In genomic region chr20:15756001-15756400, GRCh38 we compare ENCODE assay signal across 21 cellular contexts.
DNase-seq lines count a peak whose midpoint lies in the region; ATAC-seq and TF ChIP-seq lines count a peak whose summit lies in the region.
"Had no signal": no experiment of that assay in that cellular context is flagged by ENCODE, and none has a peak within 500 bp of the region (broad histone marks: within the 10 kb centered on the region; RNA-seq: fewer than 3 reads in every experiment).

No MANE protein-coding gene starts in this region.

- no peak for TF ChIP-seq POLR2A in lower leg skin (IDR thresholded peaks at IDR 0.05)

- intact Hi-C loops in lower leg skin (cut with DNase I; ENCODE audit: low total_unique reads) = no loop called here

- ATAC-seq in GM21360 (IDR thresholded peaks at IDR 0.05; ENCODE audit: unreplicated experiment) = no peak
- ATAC-seq: GM23338, upper lobe of right lung had no signal

- no peak for TF ChIP-seq CTCF in lower leg skin (IDR thresholded peaks at IDR 0.05)

- no peak overlapping the region for H3K4me3 ChIP-seq in lower leg skin (ENCODE audit: low read depth, poor library complexity, severe bottlenecking)
- H3K4me3 ChIP-seq: GM23338, ovary, suprapubic skin, upper lobe of right lung had no signal

- WGBS in lower leg skin, 2 donors = 77 to 80% methylated on average over 2 of the region's 2 CpGs

- DNase-seq in NCI-H1417 (lab: John Stamatoyannopoulos, UW) (peak; percentile 12 to 69 (median 23)), NCI-H1417 treated with DMSO at 0.1 percent for 48 hours (lab: John Stamatoyannopoulos, UW) (no peak), NCI-H526 (lab: John Stamatoyannopoulos, UW) (peak; percentile 87 to 91), germinal center (ENCODE audit: low spot score) (peak; percentile 10), superior temporal gyrus (ENCODE audit: extremely low spot score) (peak; percentile 54), lower leg skin (ENCODE audit: low spot score in 2 of 2) (no peak)
- DNase-seq in activated CD4-positive, CD25-positive, alpha-beta regulatory T cell treated with anti-CD3 and anti-CD28 coated beads, Interleukin-2, amount 50 U/mL, for 72 hours = no peak
- DNase-seq: activated CD4-positive, alpha-beta T cell treated with anti-CD3 and anti-CD28 coated beads for 4 hours; amniotic stem cell; brain microvascular endothelial cell; CD4-positive, CD25-positive, alpha-beta regulatory T cell; NCI-H1092; NCI-H2107; ovary; retina; SHP77 treated with DMSO at 0.1 percent for 48 hours; stimulated activated naive B cell treated with anti-CD40 and anti-IgM and Interleukin-4, amounts not matched to agents 10 μg/mL and 1 μg/mL and 100 μg/mL, for 72 hours; upper lobe of right lung had no signal

Comparison
In these comparisons a context has a peak if more than half of its experiments do, and no peak if none do; other contexts are left out.
1. DNase-seq: peak in NCI-H1417 (3 of 3), NCI-H526 (2 of 2), germinal center (single experiment) and superior temporal gyrus (single experiment); none in NCI-H1417 treated with DMSO at 0.1 percent for 48 hours (single experiment), lower leg skin (0 of 2) and activated CD4-positive, CD25-positive, alpha-beta regulatory T cell treated with anti-CD3 and anti-CD28 coated beads, Interleukin-2, amount 50 U/mL, for 72 hours (single experiment).